ENCODE assay signal across 19 cellular contexts in the genomic region with DNA sequence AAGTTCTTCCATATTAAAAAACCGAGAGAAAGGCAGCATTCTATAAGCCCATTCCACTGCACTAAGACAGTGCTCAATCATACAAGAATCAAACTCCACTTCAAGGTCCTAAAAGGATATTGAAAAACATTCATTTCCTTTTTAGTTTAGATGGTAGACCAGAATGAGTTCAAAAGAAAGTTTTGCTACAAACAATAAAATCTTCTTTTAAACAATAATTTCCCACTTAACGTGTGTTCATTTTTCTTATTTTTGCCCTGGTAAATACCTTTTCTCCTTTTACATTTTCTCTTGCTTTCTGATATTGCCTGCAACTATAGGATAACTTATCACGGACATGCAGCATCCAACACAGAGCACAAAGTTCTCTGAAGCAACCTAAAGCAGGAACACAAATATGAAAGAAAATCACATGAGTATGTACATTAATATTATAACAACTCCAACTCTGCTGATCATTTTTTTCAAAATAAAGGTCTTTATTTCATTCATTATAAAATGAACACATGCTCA.
A peak's percentile ranks its signal among the peaks of the same experiment; 100 is the strongest.
DNase-seq lines count a peak whose midpoint lies in the region; ATAC-seq and TF ChIP-seq lines count a peak whose summit lies in the region.
"Had no signal": no experiment of that assay in that cellular context is flagged by ENCODE, and none has a peak within 500 bp of the region (broad histone marks: within the 10 kb centered on the region; RNA-seq: fewer than 3 reads in every experiment).

No MANE protein-coding gene starts in this region.

- H3K79me2 ChIP-seq in DND-41 (ENCODE audit: insufficient read depth, low read length) (no peaks in the 10 kb centered on the region), neural progenitor cell (ENCODE audit: low read depth) (no peaks in the 10 kb centered on the region)

- intact Hi-C loops in sigmoid colon (cut with DNase I), result no loop called here

- no peaks in the 10 kb centered on the region for H3F3A ChIP-seq in neural progenitor cell (ENCODE audit: low read depth)

- peaks cover 32% of the 10 kb centered on the region for H3K4me1 ChIP-seq in DND-41 (ENCODE audit: insufficient read depth, low read length)
- no peaks in the 10 kb centered on the region for H3K4me1 ChIP-seq in sigmoid colon
- H3K4me1 ChIP-seq in neural progenitor cell, result no peaks in the 10 kb centered on the region
- H3K4me1 ChIP-seq: BLaER1, Caco-2 had no signal

- TF ChIP-seq CTCF in DND-41 (IDR thresholded peaks at IDR 0.05; ENCODE audit: borderline replicate concordance, extremely low read depth, low read length, poor library complexity, severe bottlenecking), result no peak
- TF ChIP-seq CTCF in sigmoid colon (IDR thresholded peaks at IDR 0.05), result no peak
- no peak for TF ChIP-seq CTCF in neural progenitor cell (IDR thresholded peaks at IDR 0.05)

- TF ChIP-seq EP300 in sigmoid colon (IDR thresholded peaks at IDR 0.05), result no peak

- H4K20me1 ChIP-seq in DND-41 (ENCODE audit: insufficient read depth, low read length) (no peaks in the 10 kb centered on the region), neural progenitor cell (ENCODE audit: low read depth) (no peaks in the 10 kb centered on the region)
- H4K20me1 ChIP-seq: BLaER1 had no signal

- DNase-seq in DND-41 (no peak), OCI-M1 (lab: John Stamatoyannopoulos, UW) (peak; percentile 52), erythroblast (lab: John Stamatoyannopoulos, UW) (peak; percentile 39 to 61), sigmoid colon (no peak), neural progenitor cell (ENCODE audit: low spot score) (no peak)
- DNase-seq: Caco-2; CD4-positive, CD25-positive, alpha-beta regulatory T cell; CD8-positive, alpha-beta T cell; DMS153; EL; GDM1; GOT3; H7; HCEC 1CT had no signal

- H3K4me1 Mint-ChIP-seq in neural progenitor cell, result no peaks in the 10 kb centered on the region
- H3K4me1 Mint-ChIP-seq: CD4-positive, CD25-positive, alpha-beta regulatory T cell had no signal

- H3K27me3 Mint-ChIP-seq in neural progenitor cell (ENCODE audit: insufficient read depth, low read depth), result no peaks in the 10 kb centered on the region
- H3K27me3 Mint-ChIP-seq: B cell; CD4-positive, CD25-positive, alpha-beta regulatory T cell had no signal

- no peak overlapping the region for H3K4me2 ChIP-seq in DND-41 (ENCODE audit: insufficient read depth, low read length)
- no peak overlapping the region for H3K4me2 ChIP-seq in neural progenitor cell
- H3K4me2 ChIP-seq: BLaER1 had no signal

- 92 to 95% methylated on average over 3 of the region's 3 CpGs for WGBS in sigmoid colon, 2 donors

- H3K36me3 Mint-ChIP-seq in neural progenitor cell, result peaks cover 13% of the 10 kb centered on the region

- H2AFZ ChIP-seq in DND-41 (ENCODE audit: low read depth, low read length) (no peak overlapping the region), neural progenitor cell (replicated peaks) (no peak overlapping the region)

- H3K27ac Mint-ChIP-seq in neural progenitor cell, result no peak overlapping the region
- H3K27ac Mint-ChIP-seq: B cell; CD4-positive, CD25-positive, alpha-beta regulatory T cell; CD8-positive, alpha-beta T cell had no signal

- ATAC-seq in DND-41 (ENCODE audit: insufficient read depth, low read depth), result no peak
- no peak for ATAC-seq in GM19463 (IDR thresholded peaks at IDR 0.05; ENCODE audit: unreplicated experiment)
- ATAC-seq: CD8-positive, alpha-beta T cell; GM12878 had no signal

- peak overlapping the region; percentile 33; the same call in 1 of the 2 replicates for H3K27ac ChIP-seq in DND-41 (ENCODE audit: low read length)
- no peak overlapping the region for H3K27ac ChIP-seq in sigmoid colon
- no peak overlapping the region for H3K27ac ChIP-seq in neural progenitor cell
- H3K27ac ChIP-seq: BLaER1, C4-2B had no signal

- no peak overlapping the region for H3K4me3 Mint-ChIP-seq in neural progenitor cell
- H3K4me3 Mint-ChIP-seq: B cell; CD4-positive, CD25-positive, alpha-beta regulatory T cell; CD8-positive, alpha-beta T cell had no signal

- H3K36me3 ChIP-seq in DND-41 (ENCODE audit: insufficient read depth, low read length) (peaks cover 42% of the 10 kb centered on the region), sigmoid colon (peaks cover 0 to 99% (median 22%) of the 10 kb centered on the region in 4 donors), neural progenitor cell (peaks cover 4% of the 10 kb centered on the region)

- H3K9me3 Mint-ChIP-seq in neural progenitor cell, result no peaks in the 10 kb centered on the region
- H3K9me3 Mint-ChIP-seq: CD8-positive, alpha-beta T cell had no signal

- H3K4me3 ChIP-seq in DND-41 (ENCODE audit: low read depth in 1 of 2, low read length in 2 of 2), result no peak overlapping the region
- H3K4me3 ChIP-seq in sigmoid colon, result no peak overlapping the region
- H3K4me3 ChIP-seq in neural progenitor cell, result no peak overlapping the region
- H3K4me3 ChIP-seq: BLaER1, GM12878 had no signal

- TF ChIP-seq POLR2A in erythroblast (IDR thresholded peaks at IDR 0.05; ENCODE audit: low read length) (no peak), sigmoid colon (IDR thresholded peaks at IDR 0.05) (no peak)

- no peaks in the 10 kb centered on the region for H3K9me3 ChIP-seq in DND-41 (ENCODE audit: insufficient read depth, low read length, severe bottlenecking)
- H3K9me3 ChIP-seq in sigmoid colon, result no peaks in the 10 kb centered on the region
- no peaks in the 10 kb centered on the region for H3K9me3 ChIP-seq in neural progenitor cell (ENCODE audit: low read depth)
- H3K9me3 ChIP-seq: BLaER1, Caco-2 had no signal

- H3K9ac ChIP-seq in DND-41 (ENCODE audit: low read depth, low read length), result no peak overlapping the region
- no peak overlapping the region for H3K9ac ChIP-seq in neural progenitor cell
- H3K9ac ChIP-seq: BLaER1 had no signal

- no peaks in the 10 kb centered on the region for H3K27me3 ChIP-seq in DND-41 (ENCODE audit: insufficient read depth, low read length, poor library complexity)
- no peaks in the 10 kb centered on the region for H3K27me3 ChIP-seq in sigmoid colon
- H3K27me3 ChIP-seq in neural progenitor cell, result no peaks in the 10 kb centered on the region
- H3K27me3 ChIP-seq: BLaER1 had no signal

Comparison
In these comparisons a context has a peak if more than half of its experiments do, and no peak if none do; other contexts are left out.
1. DNase-seq: peak in OCI-M1 (single experiment) and erythroblast (2 of 2); none in DND-41 (single experiment), sigmoid colon (single experiment) and neural progenitor cell (single experiment).